ENCODE assay signal across 20 cellular contexts in the genomic region with DNA sequence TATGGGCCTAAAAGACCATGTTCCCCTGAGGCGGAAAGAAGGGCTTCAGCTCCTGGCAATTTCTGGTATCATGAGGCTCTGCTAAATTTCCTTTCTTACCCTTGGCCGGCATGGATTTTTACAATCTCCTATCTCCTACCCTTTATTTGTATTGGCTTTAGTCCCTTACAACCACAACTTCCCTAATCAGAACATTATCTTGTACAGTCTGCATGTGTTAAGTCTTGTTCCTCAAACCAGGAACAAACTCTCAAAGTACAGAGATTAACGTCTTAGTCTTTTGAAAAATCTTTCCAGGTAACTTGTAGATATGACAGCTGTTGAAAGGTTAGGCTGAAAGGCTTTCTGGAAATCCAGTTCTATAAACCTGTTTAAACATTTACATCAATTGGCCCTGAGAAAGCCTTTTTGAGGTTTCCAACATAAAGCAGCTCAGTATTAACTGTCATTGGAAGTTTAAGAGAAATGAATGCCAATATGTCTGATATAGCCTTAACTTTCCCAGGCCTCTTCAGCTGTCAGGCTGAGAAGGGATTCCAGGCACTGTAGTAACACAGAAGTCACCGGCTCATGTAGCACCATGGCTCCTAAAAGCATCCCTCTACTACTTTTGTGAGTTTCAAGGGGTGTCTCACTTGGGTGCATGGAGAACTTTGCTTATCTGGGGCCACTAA.
A peak's percentile ranks its signal among the peaks of the same experiment; 100 is the strongest.
DNase-seq lines count a peak whose midpoint lies in the region; ATAC-seq and TF ChIP-seq lines count a peak whose summit lies in the region.
"Had no signal": no experiment of that assay in that cellular context is flagged by ENCODE, and none has a peak within 500 bp of the region (broad histone marks: within the 10 kb centered on the region; RNA-seq: fewer than 3 reads in every experiment).

No MANE protein-coding gene starts in this region.

- TF ChIP-seq CTCF in prostate gland (IDR thresholded peaks at IDR 0.05), result no peak
- TF ChIP-seq CTCF in CD4-positive, alpha-beta T cell (IDR thresholded peaks at IDR 0.05), result no peak

- DNase-seq in LoVo (ENCODE audit: low spot score) (peak; percentile 8), SKM-1 (lab: John Stamatoyannopoulos, UW; ENCODE audit: unreplicated experiment) (peak; percentile 2), ecto neural progenitor cell (ENCODE audit: low spot score) (peak; percentile 11), prostate gland (ENCODE audit: low spot score) (peak; percentile 4)
- no peak for DNase-seq in stimulated activated CD4-positive, alpha-beta T cell treated with anti-CD3 and anti-CD28 coated beads, Interleukin-15, amount 100 ng/mL, for 24 hours
- DNase-seq in CD4-positive, alpha-beta T cell, result no peak
- DNase-seq: activated CD8-positive, alpha-beta T cell treated with anti-CD3 and anti-CD28 coated beads, Interleukin-2, amount 10 ng/mL, durations not matched to agents 7 days and 5 days; brain microvascular endothelial cell; effector CD4-positive, alpha-beta T cell; left ventricle myocardium inferior; NCI-H1436; NCI-H774; occipital lobe; stimulated activated CD4-positive, alpha-beta T cell treated with anti-CD3 and anti-CD28 coated beads, Interleukin-4, amount 100 ng/mL, for 1 hour had no signal

- H3K4me1 Mint-ChIP-seq in CD4-positive, alpha-beta T cell (ENCODE audit: low read depth), result no peaks in the 10 kb centered on the region

- CTCF ChIA-PET in CD4-positive, alpha-beta T cell (lab: Charles Lee), result no interaction called here

- POLR2A ChIA-PET in CD4-positive, alpha-beta T cell (lab: Charles Lee), result no interaction called here

- H3K9me3 ChIP-seq in prostate gland, result no peaks in the 10 kb centered on the region
- no peaks in the 10 kb centered on the region for H3K9me3 ChIP-seq in CD4-positive, alpha-beta T cell (ENCODE audit: control insufficient read depth, low read length)
- H3K9me3 ChIP-seq: esophagus muscularis mucosa, HAP-1 had no signal

- no peaks in the 10 kb centered on the region for H3K36me3 Mint-ChIP-seq in CD4-positive, alpha-beta T cell (ENCODE audit: low read depth)

- no peaks in the 10 kb centered on the region for H3K27me3 Mint-ChIP-seq in CD4-positive, alpha-beta T cell

- no peaks in the 10 kb centered on the region for H3K4me1 ChIP-seq in prostate gland (replicated peaks)
- H3K4me1 ChIP-seq: esophagus muscularis mucosa, HAP-1, left ventricle myocardium inferior had no signal

- ATAC-seq in GM18870 (IDR thresholded peaks at IDR 0.05; ENCODE audit: unreplicated experiment), result no peak
- ATAC-seq in HG03108 (IDR thresholded peaks at IDR 0.05; ENCODE audit: unreplicated experiment), result no peak
- ATAC-seq in CD4-positive, alpha-beta T cell (ENCODE audit: poor library complexity), result no peak
- ATAC-seq: activated CD8-positive, alpha-beta T cell treated with anti-CD3 and anti-CD28 coated beads, Interleukin-2, amount 10 ng/mL, durations not matched to agents 7 days and 5 days had no signal

- H3K36me3 ChIP-seq in prostate gland, result no peaks in the 10 kb centered on the region
- H3K36me3 ChIP-seq: brain microvascular endothelial cell, esophagus muscularis mucosa, HAP-1, left ventricle myocardium inferior had no signal

- no peak overlapping the region for H3K27ac Mint-ChIP-seq in CD4-positive, alpha-beta T cell
- H3K27ac Mint-ChIP-seq: activated CD8-positive, alpha-beta T cell treated with anti-CD3 and anti-CD28 coated beads, Interleukin-2, amount 10 ng/mL, durations not matched to agents 7 days and 5 days; activated naive CD8-positive, alpha-beta T cell had no signal

- H3K4me3 ChIP-seq in prostate gland, result no peak overlapping the region
- H3K4me3 ChIP-seq: esophagus muscularis mucosa, HAP-1, left ventricle myocardium inferior had no signal

- no peaks in the 10 kb centered on the region for H3K27me3 ChIP-seq in prostate gland (replicated peaks; ENCODE audit: insufficient read depth)
- no peaks in the 10 kb centered on the region for H3K27me3 ChIP-seq in CD4-positive, alpha-beta T cell (ENCODE audit: control insufficient read depth, insufficient read depth, low read length)
- H3K27me3 ChIP-seq: brain microvascular endothelial cell, esophagus muscularis mucosa had no signal

- no peak overlapping the region for H3K27ac ChIP-seq in prostate gland
- no peak overlapping the region for H3K27ac ChIP-seq in CD4-positive, alpha-beta T cell (ENCODE audit: low read depth, low read length)
- H3K27ac ChIP-seq: brain microvascular endothelial cell, esophagus muscularis mucosa, KMS-11, left ventricle myocardium inferior had no signal

- intact Hi-C loops in prostate gland (cut with DNase I), result no loop called here
- intact Hi-C loops in CD4-positive, alpha-beta T cell (cut with DNase I, micrococcal nuclease), result no loop called here

- WGBS in prostate gland, result 39% methylated on average over 4 of the region's 4 CpGs

- peaks cover 2% of the 10 kb centered on the region for H3K9me3 Mint-ChIP-seq in CD4-positive, alpha-beta T cell

- no peak overlapping the region for H3K4me3 Mint-ChIP-seq in CD4-positive, alpha-beta T cell
- H3K4me3 Mint-ChIP-seq: activated CD8-positive, alpha-beta T cell treated with anti-CD3 and anti-CD28 coated beads, Interleukin-2, amount 10 ng/mL, durations not matched to agents 7 days and 5 days; activated naive CD8-positive, alpha-beta T cell had no signal

- no peak for TF ChIP-seq POLR2A in prostate gland (IDR thresholded peaks at IDR 0.05)

Comparison
In these comparisons a context has a peak if more than half of its experiments do, and no peak if none do; other contexts are left out.
1. DNase-seq: peak in LoVo (single experiment), SKM-1 (single experiment), ecto neural progenitor cell (single experiment) and prostate gland (single experiment); none in stimulated activated CD4-positive, alpha-beta T cell treated with anti-CD3 and anti-CD28 coated beads, Interleukin-15, amount 100 ng/mL, for 24 hours (single experiment) and CD4-positive, alpha-beta T cell (0 of 10).